ENCODE assay signal across 2 cellular contexts in the genomic region with DNA sequence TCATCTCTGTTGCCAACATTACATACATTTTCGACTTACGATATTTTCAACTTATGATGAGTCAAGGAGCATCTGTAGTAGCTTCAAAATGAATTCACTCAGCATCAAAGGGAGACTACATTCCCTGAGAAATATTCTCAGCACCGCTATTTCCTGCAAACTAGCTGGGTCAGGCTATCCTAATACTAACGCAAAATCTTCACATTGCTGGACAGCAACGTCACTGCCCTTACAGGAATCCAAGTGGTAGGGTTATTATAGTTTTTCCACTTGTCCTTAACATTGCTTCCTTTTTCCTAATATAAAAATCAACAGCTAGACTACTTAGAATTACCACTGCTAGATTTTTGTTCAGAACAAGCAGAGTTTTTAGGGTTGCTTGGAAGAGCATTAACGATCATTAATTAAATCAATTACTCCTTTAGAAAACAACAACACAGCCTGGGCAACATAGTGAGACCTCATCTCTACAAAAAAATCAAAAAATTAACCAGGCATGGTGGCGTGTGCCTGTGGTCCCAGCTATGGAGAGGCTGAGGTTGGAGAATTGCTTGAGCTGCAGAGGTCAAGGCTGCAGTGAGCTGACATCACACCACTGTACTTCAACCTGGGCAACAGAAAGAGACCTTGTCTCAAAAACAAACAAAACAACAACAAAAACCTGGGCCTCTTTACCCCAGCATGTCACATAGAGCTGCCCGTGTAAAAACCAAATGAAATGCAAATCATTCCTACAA.
TF ChIP-seq lines count a peak whose summit lies in the region.

No MANE protein-coding gene starts in this region.

TF ChIP-seq in endothelial cell of umbilical vein, 7 proteins besides CTCF, POLR2A, EP300 and RAD21:
- TF ChIP-seq EZH2 (IDR thresholded peaks at IDR 0.05; ENCODE audit: borderline replicate concordance, low read depth, low read length, severe bottlenecking) (no peak), JUN (IDR thresholded peaks at IDR 0.05; ENCODE audit: borderline replicate concordance, insufficient read depth, insufficient read length, low read depth) (peak; percentile 63), FOS (IDR thresholded peaks at IDR 0.05; ENCODE audit: borderline replicate concordance, insufficient read depth, low read length) (peak; percentile 17)

TF ChIP-seq in liver, 16 proteins besides CTCF, POLR2A, EP300 and RAD21:
- TF ChIP-seq JUND (IDR thresholded peaks at IDR 0.05) (peak in 1 of 2 donors; percentile 12), HNF4G (IDR thresholded peaks at IDR 0.05) (no peak), RXRA (IDR thresholded peaks at IDR 0.05) (peak; percentile 14 to 17), HNF4A (conservative IDR thresholded peaks at IDR 0.05) (peak; percentile 51 to 64), TAF1 (conservative IDR thresholded peaks at IDR 0.05) (no peak)
- TF ChIP-seq, protein P1, sequence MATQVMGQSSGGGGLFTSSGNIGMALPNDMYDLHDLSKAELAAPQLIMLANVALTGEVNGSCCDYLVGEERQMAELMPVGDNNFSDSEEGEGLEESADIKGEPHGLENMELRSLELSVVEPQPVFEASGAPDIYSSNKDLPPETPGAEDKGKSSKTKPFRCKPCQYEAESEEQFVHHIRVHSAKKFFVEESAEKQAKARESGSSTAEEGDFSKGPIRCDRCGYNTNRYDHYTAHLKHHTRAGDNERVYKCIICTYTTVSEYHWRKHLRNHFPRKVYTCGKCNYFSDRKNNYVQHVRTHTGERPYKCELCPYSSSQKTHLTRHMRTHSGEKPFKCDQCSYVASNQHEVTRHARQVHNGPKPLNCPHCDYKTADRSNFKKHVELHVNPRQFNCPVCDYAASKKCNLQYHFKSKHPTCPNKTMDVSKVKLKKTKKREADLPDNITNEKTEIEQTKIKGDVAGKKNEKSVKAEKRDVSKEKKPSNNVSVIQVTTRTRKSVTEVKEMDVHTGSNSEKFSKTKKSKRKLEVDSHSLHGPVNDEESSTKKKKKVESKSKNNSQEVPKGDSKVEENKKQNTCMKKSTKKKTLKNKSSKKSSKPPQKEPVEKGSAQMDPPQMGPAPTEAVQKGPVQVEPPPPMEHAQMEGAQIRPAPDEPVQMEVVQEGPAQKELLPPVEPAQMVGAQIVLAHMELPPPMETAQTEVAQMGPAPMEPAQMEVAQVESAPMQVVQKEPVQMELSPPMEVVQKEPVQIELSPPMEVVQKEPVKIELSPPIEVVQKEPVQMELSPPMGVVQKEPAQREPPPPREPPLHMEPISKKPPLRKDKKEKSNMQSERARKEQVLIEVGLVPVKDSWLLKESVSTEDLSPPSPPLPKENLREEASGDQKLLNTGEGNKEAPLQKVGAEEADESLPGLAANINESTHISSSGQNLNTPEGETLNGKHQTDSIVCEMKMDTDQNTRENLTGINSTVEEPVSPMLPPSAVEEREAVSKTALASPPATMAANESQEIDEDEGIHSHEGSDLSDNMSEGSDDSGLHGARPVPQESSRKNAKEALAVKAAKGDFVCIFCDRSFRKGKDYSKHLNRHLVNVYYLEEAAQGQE (IDR thresholded peaks at IDR 0.05), result peak; percentile 45
